Comparison of ENCODE assay signal across 8 cellular contexts in the genomic region with DNA sequence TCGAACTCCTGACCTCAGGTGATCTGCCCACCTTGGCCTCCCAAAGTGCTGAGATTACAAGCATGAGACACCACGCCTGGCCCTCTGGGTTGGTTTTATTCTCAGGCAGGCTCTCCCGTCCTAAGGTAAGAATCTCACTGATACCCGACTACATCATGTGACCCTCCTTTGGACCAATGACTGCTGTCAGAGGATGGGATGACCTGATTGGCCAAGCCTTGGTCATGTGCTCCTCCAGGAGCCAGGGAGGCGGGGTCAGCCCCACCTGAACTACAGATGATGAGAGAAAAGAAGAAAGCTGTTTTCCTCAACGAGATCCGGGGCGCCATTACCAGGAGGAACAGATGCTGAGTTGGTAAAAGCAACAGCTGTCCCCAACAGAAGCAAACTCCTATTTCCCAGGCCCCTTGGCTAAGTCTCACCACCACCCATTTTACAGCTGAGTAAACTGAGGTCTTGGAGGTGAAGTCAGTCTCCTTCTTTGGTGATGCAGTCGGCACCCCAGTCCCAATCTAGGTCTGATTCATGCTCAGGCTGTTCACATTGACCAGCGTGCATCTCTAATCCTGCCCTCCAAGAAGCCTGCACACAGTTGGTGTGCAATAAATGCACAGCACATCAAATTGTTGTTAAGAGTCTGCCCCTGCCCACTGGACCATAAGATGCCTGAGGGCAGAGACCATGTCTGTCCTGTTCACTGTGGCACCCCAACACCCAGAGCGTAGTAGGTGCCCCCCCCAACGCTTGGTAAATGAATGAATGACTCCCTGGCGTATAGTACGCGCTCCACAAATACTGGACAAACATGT.
DNase-seq lines count a peak whose midpoint lies in the region; ATAC-seq and TF ChIP-seq lines count a peak whose summit lies in the region.

No MANE protein-coding gene starts in this region.

- peaks cover 28% of the 10 kb centered on the region for H3K4me1 Mint-ChIP-seq in activated naive CD4-positive, alpha-beta T cell treated with anti-CD3 and anti-CD28 coated beads for 36 hours (ENCODE audit: low read depth)

- H3K4me3 Mint-ChIP-seq in activated naive CD4-positive, alpha-beta T cell treated with anti-CD3 and anti-CD28 coated beads for 36 hours = no peak overlapping the region

- H3K36me3 ChIP-seq in WERI-Rb-1 (no peaks in the 10 kb centered on the region), muscle layer of colon (ENCODE audit: insufficient read depth, low read length) (no peaks in the 10 kb centered on the region)

- H3K27ac ChIP-seq in WERI-Rb-1 (no peak overlapping the region), muscle layer of colon (ENCODE audit: low read depth, low read length) (peak overlapping the region; percentile 89)

- peak; percentile 31 for DNase-seq in EL
- peak; percentile 55 for DNase-seq in WERI-Rb-1
- DNase-seq in NOMO-1 treated with DMSO at 0.1 percent for 48 hours (lab: John Stamatoyannopoulos, UW; ENCODE audit: unreplicated experiment) = no peak
- no peak for DNase-seq in NK-92 (lab: John Stamatoyannopoulos, UW; ENCODE audit: unreplicated experiment)
- DNase-seq in activated naive CD4-positive, alpha-beta T cell treated with anti-CD3 and anti-CD28 coated beads for 36 hours = no peak

- no peak for TF ChIP-seq CTCF in WERI-Rb-1 (IDR thresholded peaks at IDR 0.05; ENCODE audit: low read depth, low read length)

- no peaks in the 10 kb centered on the region for H3K27me3 ChIP-seq in WERI-Rb-1 (ENCODE audit: insufficient read depth, low read depth, severe bottlenecking)
- no peaks in the 10 kb centered on the region for H3K27me3 ChIP-seq in muscle layer of colon (ENCODE audit: control insufficient read depth in 1 of 2, insufficient read depth in 2 of 2, low read length in 2 of 2)

- H3K9me3 ChIP-seq in WERI-Rb-1 (ENCODE audit: severe bottlenecking) (peaks cover under 1% of the 10 kb centered on the region), muscle layer of colon (ENCODE audit: low read length) (no peaks in the 10 kb centered on the region)

- peaks cover 1% of the 10 kb centered on the region for H3K9me3 Mint-ChIP-seq in activated naive CD4-positive, alpha-beta T cell treated with anti-CD3 and anti-CD28 coated beads for 36 hours

- H3K4me3 ChIP-seq in WERI-Rb-1 (ENCODE audit: low read depth, low read length) = no peak overlapping the region
- peak overlapping the region; percentile 12 to 37 for H3K4me3 ChIP-seq in muscle layer of colon (ENCODE audit: low read depth in 1 of 2, low read length in 2 of 2)

- no peaks in the 10 kb centered on the region for H3K36me3 Mint-ChIP-seq in activated naive CD4-positive, alpha-beta T cell treated with anti-CD3 and anti-CD28 coated beads for 36 hours (ENCODE audit: low read depth)

- intact Hi-C loops in activated naive CD4-positive, alpha-beta T cell treated with anti-CD3 and anti-CD28 coated beads for 36 hours (cut with micrococcal nuclease) = no loop called here

- H3K9ac ChIP-seq in muscle layer of colon (ENCODE audit: low read length) = peak overlapping the region; percentile 10

- CTCF ChIA-PET in activated naive CD4-positive, alpha-beta T cell treated with anti-CD3 and anti-CD28 coated beads for 36 hours (lab: Charles Lee) = interaction anchor here (0.6 kb wide), 1 partner anchor 782 kb away, joined by 5 read pairs; no protein-coding TSS in a partner anchor

- peaks cover 68% of the 10 kb centered on the region for H3K4me1 ChIP-seq in muscle layer of colon (ENCODE audit: insufficient read depth, low read length)

- H3K27ac Mint-ChIP-seq in activated naive CD4-positive, alpha-beta T cell treated with anti-CD3 and anti-CD28 coated beads for 36 hours = no peak overlapping the region

- ATAC-seq in HG02885 (IDR thresholded peaks at IDR 0.05; ENCODE audit: poor library complexity, unreplicated experiment) (peak; percentile 59), GM18909 (IDR thresholded peaks at IDR 0.05; ENCODE audit: poor library complexity, unreplicated experiment) (no peak)

- peaks cover 7% of the 10 kb centered on the region for H3K27me3 Mint-ChIP-seq in activated naive CD4-positive, alpha-beta T cell treated with anti-CD3 and anti-CD28 coated beads for 36 hours (ENCODE audit: low read depth)

Comparison
In these comparisons a context has a peak if more than half of its experiments do, and no peak if none do; other contexts are left out.
1. DNase-seq: peak in EL (single experiment) and WERI-Rb-1 (single experiment); none in NOMO-1 treated with DMSO at 0.1 percent for 48 hours (single experiment), NK-92 (single experiment) and activated naive CD4-positive, alpha-beta T cell treated with anti-CD3 and anti-CD28 coated beads for 36 hours (single experiment).